Comparison of ENCODE assay signal across 13 cellular contexts in genomic region chr18:11986061-11986460, GRCh38.
"Had no signal": no experiment of that assay in that cellular context is flagged by ENCODE, and none has a peak within 500 bp of the region (broad histone marks: within the 10 kb centered on the region; RNA-seq: fewer than 3 reads in every experiment).

No MANE protein-coding gene starts in this region.

- FAIRE-seq: astrocyte had no signal

- H3K36me3 Mint-ChIP-seq: naive B cell, T-cell, type B pancreatic cell had no signal

- H3K27me3 Mint-ChIP-seq: naive B cell; stimulated activated naive CD8-positive, alpha-beta T cell treated with anti-CD3 and anti-CD28 coated beads, Interleukin-15, amount 100 ng/mL, for 72 hours; T-cell; type B pancreatic cell had no signal

- H3K27ac Mint-ChIP-seq: activated naive CD4-positive, alpha-beta T cell treated with anti-CD3 and anti-CD28 coated beads for 36 hours; naive B cell; stimulated activated naive CD8-positive, alpha-beta T cell treated with anti-CD3 and anti-CD28 coated beads, Interleukin-15, amount 100 ng/mL, for 72 hours; T-cell had no signal

- H3K9me3 Mint-ChIP-seq: activated naive CD4-positive, alpha-beta T cell treated with anti-CD3 and anti-CD28 coated beads for 36 hours; naive B cell; stimulated activated naive CD8-positive, alpha-beta T cell treated with anti-CD3 and anti-CD28 coated beads, Interleukin-15, amount 100 ng/mL, for 72 hours; T-cell; type B pancreatic cell had no signal

- ATAC-seq: activated CD4-positive, CD25-positive, alpha-beta regulatory T cell treated with anti-CD3 and anti-CD28 coated beads, Interleukin-2, amount 50 U/mL, for 24 hours; stimulated activated naive CD8-positive, alpha-beta T cell treated with anti-CD3 and anti-CD28 coated beads, Interleukin-15, amount 100 ng/mL, for 72 hours; T-cell had no signal

- H3K4me3 Mint-ChIP-seq: activated naive CD4-positive, alpha-beta T cell treated with anti-CD3 and anti-CD28 coated beads for 36 hours; stimulated activated naive CD8-positive, alpha-beta T cell treated with anti-CD3 and anti-CD28 coated beads, Interleukin-15, amount 100 ng/mL, for 72 hours; T-cell; type B pancreatic cell had no signal

- DNase-seq: activated CD4-positive, alpha-beta T cell treated with anti-CD3 and anti-CD28 coated beads, Interleukin-2, amount 50 U/mL, for 1 hour; activated naive CD4-positive, alpha-beta T cell treated with anti-CD3 and anti-CD28 coated beads for 36 hours; activated T-cell treated with anti-CD3 and anti-CD28 coated beads for 4 hours; foreskin fibroblast; glutamatergic neuron; naive B cell; stimulated activated CD4-positive, alpha-beta T cell treated with anti-CD3 and anti-CD28 coated beads, Interleukin-1b, Interleukin-23, amount 100 ng/mL, for 48 hours; stimulated activated naive CD8-positive, alpha-beta T cell treated with anti-CD3 and anti-CD28 coated beads, Interleukin-15, amount 100 ng/mL, for 72 hours; T-cell; T-helper 9 cell had no signal
